In the genomic region with DNA sequence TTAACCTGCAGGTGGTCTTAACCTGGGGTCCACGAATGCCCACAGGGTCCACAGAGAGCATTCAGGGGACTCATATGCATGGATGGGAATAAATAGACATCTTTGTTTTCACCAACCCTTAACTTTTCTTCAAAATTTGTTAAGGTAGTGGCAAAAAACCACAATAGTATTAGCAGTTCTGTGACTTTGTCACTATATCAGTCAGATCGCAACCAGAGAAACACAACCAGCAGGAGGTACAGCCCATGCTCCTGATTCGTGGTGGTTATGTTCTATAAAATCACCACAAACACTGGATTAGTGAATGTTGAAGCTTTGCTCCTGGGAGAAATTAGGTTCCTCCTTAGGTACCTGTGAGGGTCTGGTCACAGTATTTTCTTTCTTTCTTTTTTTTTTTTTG, we compare ENCODE assay signal across 15 cellular contexts. TPM values are rescaled to one million over a fixed set of nuclear protein-coding genes. Genes with fewer than 3 reads are reported as not detected.
DNase-seq lines count a peak whose midpoint lies in the region; ATAC-seq lines count a peak whose summit lies in the region.
"Had no signal": no experiment of that assay in that cellular context is flagged by ENCODE, and none has a peak within 500 bp of the region (broad histone marks: within the 10 kb centered on the region; RNA-seq: fewer than 3 reads in every experiment).

No MANE protein-coding gene starts in this region.

- peak overlapping the region; percentile 91 for H3K27ac Mint-ChIP-seq in activated CD8-positive, alpha-beta memory T cell treated with anti-CD3 and anti-CD28 coated beads, Interleukin-2, amount 10 ng/mL, durations not matched to agents 7 days and 5 days
- peak overlapping the region; percentile 89 for H3K27ac Mint-ChIP-seq in T-helper 17 cell
- peak overlapping the region; percentile 100 for H3K27ac Mint-ChIP-seq in immature natural killer cell
- no peak overlapping the region for H3K27ac Mint-ChIP-seq in stimulated activated effector memory CD8-positive, alpha-beta T cell treated with anti-CD3 and anti-CD28 coated beads, Interleukin-12 subunit alpha, Interleukin-12 subunit beta, amount 100 ng/mL, for 72 hours
- H3K27ac Mint-ChIP-seq: H9 had no signal

- H3K9me3 Mint-ChIP-seq in activated CD8-positive, alpha-beta memory T cell treated with anti-CD3 and anti-CD28 coated beads, Interleukin-2, amount 10 ng/mL, durations not matched to agents 7 days and 5 days (ENCODE audit: low read depth): peaks cover 16% of the 10 kb centered on the region
- H3K9me3 Mint-ChIP-seq in immature natural killer cell: peaks cover 4 to 21% (median 16%) of the 10 kb centered on the region in 6 donors
- peaks cover 13% of the 10 kb centered on the region for H3K9me3 Mint-ChIP-seq in stimulated activated effector memory CD8-positive, alpha-beta T cell treated with anti-CD3 and anti-CD28 coated beads, Interleukin-12 subunit alpha, Interleukin-12 subunit beta, amount 100 ng/mL, for 72 hours

- H3K4me1 Mint-ChIP-seq in activated CD8-positive, alpha-beta memory T cell treated with anti-CD3 and anti-CD28 coated beads, Interleukin-2, amount 10 ng/mL, durations not matched to agents 7 days and 5 days: peaks cover 25% of the 10 kb centered on the region
- H3K4me1 Mint-ChIP-seq in T-helper 17 cell (peaks cover 8% of the 10 kb centered on the region), immature natural killer cell (peaks cover 29 to 48% of the 10 kb centered on the region in 2 donors)
- H3K4me1 Mint-ChIP-seq in stimulated activated effector memory CD8-positive, alpha-beta T cell treated with anti-CD3 and anti-CD28 coated beads, Interleukin-12 subunit alpha, Interleukin-12 subunit beta, amount 100 ng/mL, for 72 hours: peaks cover 20% of the 10 kb centered on the region

- H3K27me3 Mint-ChIP-seq in activated CD8-positive, alpha-beta memory T cell treated with anti-CD3 and anti-CD28 coated beads, Interleukin-2, amount 10 ng/mL, durations not matched to agents 7 days and 5 days: peaks cover 3% of the 10 kb centered on the region
- H3K27me3 Mint-ChIP-seq in T-helper 17 cell: no peaks in the 10 kb centered on the region
- H3K27me3 Mint-ChIP-seq in immature natural killer cell (ENCODE audit: low read depth in 3 of 3): peaks cover 17 to 29% (median 26%) of the 10 kb centered on the region in 3 donors

- peak; percentile 13 for ATAC-seq in activated CD8-positive, alpha-beta memory T cell treated with anti-CD3 and anti-CD28 coated beads, Interleukin-2, amount 10 ng/mL, durations not matched to agents 7 days and 5 days
- ATAC-seq in T-helper 17 cell (no peak), HG03159 (IDR thresholded peaks at IDR 0.05; ENCODE audit: unreplicated experiment) (no peak)
- ATAC-seq in stimulated activated effector memory CD8-positive, alpha-beta T cell treated with anti-CD3 and anti-CD28 coated beads, Interleukin-12 subunit alpha, Interleukin-12 subunit beta, amount 100 ng/mL, for 72 hours: peak; percentile 41

- H3K36me3 Mint-ChIP-seq in activated CD8-positive, alpha-beta memory T cell treated with anti-CD3 and anti-CD28 coated beads, Interleukin-2, amount 10 ng/mL, durations not matched to agents 7 days and 5 days: peaks cover 22% of the 10 kb centered on the region
- H3K36me3 Mint-ChIP-seq in T-helper 17 cell (ENCODE audit: low read depth): peaks cover 2% of the 10 kb centered on the region
- H3K36me3 Mint-ChIP-seq in immature natural killer cell: peaks cover 14 to 27% (median 23%) of the 10 kb centered on the region in 3 donors
- no peaks in the 10 kb centered on the region for H3K36me3 Mint-ChIP-seq in stimulated activated effector memory CD8-positive, alpha-beta T cell treated with anti-CD3 and anti-CD28 coated beads, Interleukin-12 subunit alpha, Interleukin-12 subunit beta, amount 100 ng/mL, for 72 hours
- H3K36me3 Mint-ChIP-seq: CD4-positive, CD25-positive, alpha-beta regulatory T cell had no signal

- H3K4me3 Mint-ChIP-seq in activated CD8-positive, alpha-beta memory T cell treated with anti-CD3 and anti-CD28 coated beads, Interleukin-2, amount 10 ng/mL, durations not matched to agents 7 days and 5 days: peak overlapping the region; percentile 66
- no peak overlapping the region for H3K4me3 Mint-ChIP-seq in T-helper 17 cell
- H3K4me3 Mint-ChIP-seq in immature natural killer cell: peak overlapping the region; percentile 88 to 98 (median 92)
- H3K4me3 Mint-ChIP-seq in stimulated activated effector memory CD8-positive, alpha-beta T cell treated with anti-CD3 and anti-CD28 coated beads, Interleukin-12 subunit alpha, Interleukin-12 subunit beta, amount 100 ng/mL, for 72 hours: peak overlapping the region; percentile 56
- H3K4me3 Mint-ChIP-seq: CD4-positive, CD25-positive, alpha-beta regulatory T cell; H9 had no signal

- no peaks in the 10 kb centered on the region for H3K9me3 ChIP-seq in T-helper 17 cell (ENCODE audit: control insufficient read depth, low read length, poor library complexity, severe bottlenecking)

- CTCF ChIA-PET in activated CD8-positive, alpha-beta memory T cell treated with anti-CD3 and anti-CD28 coated beads, Interleukin-2, amount 10 ng/mL, durations not matched to agents 7 days and 5 days (lab: Charles Lee): interaction anchor here (1.4 to 2.3 kb wide), 3 partner anchors 15 to 200 kb away, joined by 4 to 8 read pairs (median 4); no protein-coding TSS in a partner anchor

- no peak for DNase-seq in activated CD8-positive, alpha-beta memory T cell treated with anti-CD3 and anti-CD28 coated beads, Interleukin-2, amount 10 ng/mL, durations not matched to agents 7 days and 5 days
- DNase-seq in activated CD8-positive, alpha-beta memory T cell treated with anti-CD3 and anti-CD28 coated beads, Interleukin-2, amount 50 U/mL, for 48 hours: no peak
- DNase-seq in T-helper 17 cell (no peak), immature natural killer cell (peak in 2 of 3 donors; percentile 39 to 45), HCEC 1CT (no peak), GM19238 (ENCODE audit: insufficient read length, low spot score) (no peak)
- no peak for DNase-seq in stimulated activated effector memory CD8-positive, alpha-beta T cell treated with anti-CD3 and anti-CD28 coated beads, Interleukin-12 subunit alpha, Interleukin-12 subunit beta, amount 100 ng/mL, for 72 hours (ENCODE audit: low spot score in 2 of 2)
- DNase-seq: ACHN; CD4-positive, CD25-positive, alpha-beta regulatory T cell; DMS53; GF-D8; GOT3; H9 had no signal

RNA-seq across cellular contexts. Expression of a gene that starts 31.6 kb away (rescaled TPM):
- under 1 TPM; 0.47 to 0.49 TPM for total RNA-seq in activated CD8-positive, alpha-beta memory T cell treated with anti-CD3 and anti-CD28 coated beads, Interleukin-2, amount 10 ng/mL, durations not matched to agents 7 days and 5 days
- total RNA-seq in T-helper 17 cell: under 1 TPM; 0.22 to 0.37 TPM
- polyA plus RNA-seq in immature natural killer cell: 1 to 10 TPM; 5.8 to 8.9 (median 7.8) TPM
- total RNA-seq: A172; CD4-positive, CD25-positive, alpha-beta regulatory T cell had no signal
- polyA plus RNA-seq: CD4-positive, CD25-positive, alpha-beta regulatory T cell had no signal

RNA-seq across cellular contexts. Expression of a gene that starts 37.2 kb away (rescaled TPM):
- total RNA-seq in activated CD8-positive, alpha-beta memory T cell treated with anti-CD3 and anti-CD28 coated beads, Interleukin-2, amount 10 ng/mL, durations not matched to agents 7 days and 5 days: 100 to 1,000 TPM; 634 to 820 TPM
- 100 to 1,000 TPM; 385 to 428 TPM for total RNA-seq in T-helper 17 cell
- polyA plus RNA-seq in immature natural killer cell: 100 to 1,000 TPM; 110 to 602 (median 239) TPM

Comparison
In these comparisons a context has a peak if more than half of its experiments do, and no peak if none do; other contexts are left out.
1. ATAC-seq: peak in activated CD8-positive, alpha-beta memory T cell treated with anti-CD3 and anti-CD28 coated beads, Interleukin-2, amount 10 ng/mL, durations not matched to agents 7 days and 5 days (single experiment) and stimulated activated effector memory CD8-positive, alpha-beta T cell treated with anti-CD3 and anti-CD28 coated beads, Interleukin-12 subunit alpha, Interleukin-12 subunit beta, amount 100 ng/mL, for 72 hours (single experiment); none in T-helper 17 cell (single experiment) and HG03159 (single experiment).
2. DNase-seq: peak in immature natural killer cell (2 of 3); none in activated CD8-positive, alpha-beta memory T cell treated with anti-CD3 and anti-CD28 coated beads, Interleukin-2, amount 10 ng/mL, durations not matched to agents 7 days and 5 days (single experiment), activated CD8-positive, alpha-beta memory T cell treated with anti-CD3 and anti-CD28 coated beads, Interleukin-2, amount 50 U/mL, for 48 hours (single experiment), T-helper 17 cell (0 of 3), stimulated activated effector memory CD8-positive, alpha-beta T cell treated with anti-CD3 and anti-CD28 coated beads, Interleukin-12 subunit alpha, Interleukin-12 subunit beta, amount 100 ng/mL, for 72 hours (0 of 2), HCEC 1CT (single experiment) and GM19238 (single experiment).